16 cellular contexts compared by ENCODE assay signal in the genomic region with DNA sequence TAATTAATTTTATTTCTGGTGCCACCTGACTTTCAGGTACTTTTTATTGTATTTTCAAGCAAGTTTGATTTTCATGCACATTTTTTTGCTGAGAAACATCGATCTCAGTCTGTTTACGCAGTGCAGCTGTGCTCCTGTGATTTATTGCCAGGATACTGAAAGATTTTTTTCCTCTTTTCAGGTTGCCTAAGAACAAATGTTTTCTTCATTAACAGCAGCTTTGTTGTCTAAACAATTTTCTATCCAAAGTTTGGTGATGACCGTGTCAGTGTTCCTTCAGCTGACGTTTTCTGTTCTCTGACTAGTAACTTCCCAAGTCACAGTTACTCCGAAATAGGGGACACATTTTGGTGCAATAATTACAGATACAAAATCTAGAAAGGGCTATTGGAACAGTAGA.
"Had no signal": no experiment of that assay in that cellular context is flagged by ENCODE, and none has a peak within 500 bp of the region (broad histone marks: within the 10 kb centered on the region; RNA-seq: fewer than 3 reads in every experiment).

No MANE protein-coding gene starts in this region.

- H3K9me3 Mint-ChIP-seq: activated T-cell treated with anti-CD3 and anti-CD28 coated beads, Interleukin-2, amount 50 U/mL, for 4 hours; naive B cell; stimulated activated naive CD8-positive, alpha-beta T cell treated with anti-CD3 and anti-CD28 coated beads, Interleukin-15, Interleukin-2, amounts not matched to agents 100 ng/mL and 50 ng/mL, for 24 hours had no signal

- H3K9me3 ChIP-seq: esophagus muscularis mucosa, neutrophil, upper lobe of right lung had no signal

- ATAC-seq: activated CD4-positive, CD25-positive, alpha-beta regulatory T cell treated with anti-CD3 and anti-CD28 coated beads, Interleukin-2, amount 50 U/mL, for 24 hours; activated CD8-positive, alpha-beta memory T cell treated with anti-CD3 and anti-CD28 coated beads, Interleukin-2, amount 10 ng/mL, durations not matched to agents 7 days and 5 days; activated T-cell treated with anti-CD3 and anti-CD28 coated beads, Interleukin-2, amount 50 U/mL, for 4 hours; sciatic nerve; T-helper 17 cell; upper lobe of right lung had no signal

- H3K27ac Mint-ChIP-seq: activated CD8-positive, alpha-beta memory T cell treated with anti-CD3 and anti-CD28 coated beads, Interleukin-2, amount 10 ng/mL, durations not matched to agents 7 days and 5 days; activated naive CD8-positive, alpha-beta T cell; naive B cell; stimulated activated naive CD8-positive, alpha-beta T cell treated with anti-CD3 and anti-CD28 coated beads, Interleukin-15, Interleukin-2, amounts not matched to agents 100 ng/mL and 50 ng/mL, for 24 hours; T-helper 17 cell had no signal

- H3K4me3 Mint-ChIP-seq: activated CD8-positive, alpha-beta memory T cell treated with anti-CD3 and anti-CD28 coated beads, Interleukin-2, amount 10 ng/mL, durations not matched to agents 7 days and 5 days; activated naive CD8-positive, alpha-beta T cell; activated T-cell treated with anti-CD3 and anti-CD28 coated beads, Interleukin-2, amount 50 U/mL, for 4 hours; naive B cell; stimulated activated naive CD8-positive, alpha-beta T cell treated with anti-CD3 and anti-CD28 coated beads, Interleukin-15, Interleukin-2, amounts not matched to agents 100 ng/mL and 50 ng/mL, for 24 hours; T-helper 17 cell had no signal

- DNase-seq: activated CD4-positive, alpha-beta T cell treated with anti-CD3 and anti-CD28 coated beads, Interleukin-2, amount 50 U/mL, for 48 hours; activated CD8-positive, alpha-beta memory T cell treated with anti-CD3 and anti-CD28 coated beads, Interleukin-2, amount 10 ng/mL, durations not matched to agents 7 days and 5 days; activated effector memory CD4-positive, alpha-beta T cell treated with anti-CD3 and anti-CD28 coated beads, Interleukin-2, amount 50 U/mL, for 16 hours; activated T-cell treated with anti-CD3 and anti-CD28 coated beads, Interleukin-2, amount 50 U/mL, for 4 hours; hippocampal formation; naive B cell; posterior cingulate gyrus; stimulated activated CD4-positive, alpha-beta T cell treated with anti-CD3 and anti-CD28 coated beads, Interleukin-4, amount 100 ng/mL, for 24 hours; T-helper 17 cell; upper lobe of right lung had no signal

- H3K4me1 Mint-ChIP-seq: activated CD8-positive, alpha-beta memory T cell treated with anti-CD3 and anti-CD28 coated beads, Interleukin-2, amount 10 ng/mL, durations not matched to agents 7 days and 5 days; naive B cell had no signal

- H3K4me3 ChIP-seq: esophagus muscularis mucosa, upper lobe of right lung had no signal

- H3K27me3 ChIP-seq: esophagus muscularis mucosa, neutrophil, upper lobe of right lung had no signal

- H3K36me3 Mint-ChIP-seq: activated CD8-positive, alpha-beta memory T cell treated with anti-CD3 and anti-CD28 coated beads, Interleukin-2, amount 10 ng/mL, durations not matched to agents 7 days and 5 days; activated naive CD8-positive, alpha-beta T cell; naive B cell had no signal

- H3K4me1 ChIP-seq: upper lobe of right lung had no signal

- H3K27ac ChIP-seq: neutrophil, upper lobe of right lung had no signal

- H3K36me3 ChIP-seq: esophagus muscularis mucosa, neutrophil, upper lobe of right lung had no signal
